In the genomic region with DNA sequence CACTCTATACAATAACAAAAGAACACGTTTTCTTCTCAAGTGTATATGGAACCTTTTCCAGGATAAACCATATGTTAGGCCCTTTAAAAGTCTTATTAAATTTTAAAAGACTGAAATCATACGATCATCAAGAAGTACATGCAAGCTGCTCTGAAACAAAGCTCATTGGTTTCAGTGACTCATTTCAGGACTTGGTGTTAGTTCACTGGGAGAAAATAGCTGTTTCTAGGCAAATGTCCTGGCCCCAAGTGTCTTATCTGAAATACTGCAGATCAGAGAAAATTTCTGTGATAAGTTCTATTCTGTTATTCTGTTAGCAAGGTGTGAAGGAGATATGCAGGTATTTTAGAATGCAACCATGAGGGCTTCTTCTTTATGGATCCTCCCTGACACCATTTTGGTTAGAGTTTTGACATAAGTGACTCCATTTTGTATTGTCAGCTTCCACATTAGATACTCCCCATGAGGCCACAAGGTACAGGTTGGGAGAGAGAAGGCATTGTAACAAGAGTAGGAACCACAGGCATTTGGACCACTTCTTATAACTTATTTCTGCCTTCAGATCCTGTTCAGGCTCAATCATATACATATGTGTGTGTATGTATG, we compare ENCODE assay signal across 20 cellular contexts. TPM values are rescaled to one million over a fixed set of nuclear protein-coding genes. Genes with fewer than 3 reads are reported as not detected.
DNase-seq lines count a peak whose midpoint lies in the region; ATAC-seq and TF ChIP-seq lines count a peak whose summit lies in the region.
"Had no signal": no experiment of that assay in that cellular context is flagged by ENCODE, and none has a peak within 500 bp of the region (broad histone marks: within the 10 kb centered on the region; RNA-seq: fewer than 3 reads in every experiment).

No MANE protein-coding gene starts in this region.

- peaks cover 35% of the 10 kb centered on the region for H3K4me1 ChIP-seq in KMS-11 (ENCODE audit: low read depth, poor library complexity, severe bottlenecking)
- H3K4me1 ChIP-seq in CD4-positive, alpha-beta memory T cell (ENCODE audit: insufficient read depth, low read length) = no peaks in the 10 kb centered on the region
- no peaks in the 10 kb centered on the region for H3K4me1 ChIP-seq in psoas muscle
- H3K4me1 ChIP-seq: A549, Peyer's patch had no signal

- H3K4me1 Mint-ChIP-seq in CD4-positive, alpha-beta memory T cell = no peaks in the 10 kb centered on the region

- H3K9ac ChIP-seq in KMS-11 = no peak overlapping the region; the same call in 1 of the 2 replicates

- intact Hi-C loops in CD4-positive, alpha-beta memory T cell (cut with micrococcal nuclease) = no loop called here
- intact Hi-C loops in Right ventricle myocardium inferior (cut with DNase I) = no loop called here
- intact Hi-C loops in psoas muscle (cut with DNase I) = no loop called here

- H3K27ac ChIP-seq in KMS-11 (peak overlapping the region; percentile 63), psoas muscle (no peak overlapping the region)
- H3K27ac ChIP-seq in CD4-positive, alpha-beta memory T cell (ENCODE audit: low read depth, low read length) = no peak overlapping the region
- H3K27ac ChIP-seq: A549, Peyer's patch, upper lobe of left lung had no signal

- no peaks in the 10 kb centered on the region for H3K36me3 ChIP-seq in KMS-11 (ENCODE audit: insufficient read depth)
- no peaks in the 10 kb centered on the region for H3K36me3 ChIP-seq in CD4-positive, alpha-beta memory T cell (ENCODE audit: insufficient read depth, low read length)
- no peaks in the 10 kb centered on the region for H3K36me3 ChIP-seq in psoas muscle (ENCODE audit: insufficient read depth in 1 of 2, low read depth in 1 of 2)
- H3K36me3 ChIP-seq: Peyer's patch, upper lobe of left lung had no signal

- peak; percentile 71 for ATAC-seq in HG02870 (IDR thresholded peaks at IDR 0.05; ENCODE audit: unreplicated experiment)
- no peak for ATAC-seq in HG03025 (IDR thresholded peaks at IDR 0.05; ENCODE audit: low FRiP score, unreplicated experiment)
- ATAC-seq in Right ventricle myocardium inferior = no peak
- no peak for ATAC-seq in psoas muscle
- ATAC-seq: A549; activated naive CD8-positive, alpha-beta T cell treated with anti-CD3 and anti-CD28 coated beads, Interleukin-2, amount 50 U/mL, for 24 hours had no signal

- H3K9me3 ChIP-seq in CD4-positive, alpha-beta memory T cell (ENCODE audit: control insufficient read depth in 1 of 2, low read length in 2 of 2) = no peaks in the 10 kb centered on the region
- peaks cover 16% of the 10 kb centered on the region for H3K9me3 ChIP-seq in psoas muscle
- H3K9me3 ChIP-seq: Peyer's patch, upper lobe of left lung had no signal

- TF ChIP-seq CTCF in GM10266 (IDR thresholded peaks at IDR 0.05; ENCODE audit: control insufficient read depth, insufficient read depth, low read depth, missing control alignments) (no peak), KMS-11 (conservative IDR thresholded peaks at IDR 0.05; ENCODE audit: low read depth, low read length) (no peak), psoas muscle (IDR thresholded peaks at IDR 0.05) (no peak)

- H2AFZ ChIP-seq in KMS-11 (ENCODE audit: low read depth) = no peak overlapping the region

- WGBS in psoas muscle, 3 donors = 84 to 87% (median 85%) methylated on average over 2 of the region's 2 CpGs

- peaks cover 8 to 44% (median 29%) of the 10 kb centered on the region in 8 donors for H3K9me3 Mint-ChIP-seq in CD4-positive, alpha-beta memory T cell

- H3K27me3 ChIP-seq in KMS-11 (ENCODE audit: insufficient read depth, low read depth) (no peaks in the 10 kb centered on the region), psoas muscle (ENCODE audit: insufficient read depth in 3 of 3, low read length in 2 of 3) (peaks cover 0 to 4% (median 0%) of the 10 kb centered on the region in 3 donors)
- no peaks in the 10 kb centered on the region for H3K27me3 ChIP-seq in CD4-positive, alpha-beta memory T cell (ENCODE audit: insufficient read depth, low read length)
- H3K27me3 ChIP-seq: Peyer's patch, upper lobe of left lung had no signal

- peaks cover 23 to 39% of the 10 kb centered on the region in 2 donors for H3K36me3 Mint-ChIP-seq in CD4-positive, alpha-beta memory T cell

- H3K79me2 ChIP-seq in KMS-11 (ENCODE audit: insufficient read depth, low read depth) = no peaks in the 10 kb centered on the region

- no peak overlapping the region for H3K27ac Mint-ChIP-seq in CD4-positive, alpha-beta memory T cell
- H3K27ac Mint-ChIP-seq: activated CD4-positive, alpha-beta memory T cell treated with anti-CD3 and anti-CD28 coated beads, Interleukin-2, amount 10 ng/mL, durations not matched to agents 7 days and 5 days; activated naive CD8-positive, alpha-beta T cell treated with anti-CD3 and anti-CD28 coated beads, Interleukin-2, amount 50 U/mL, for 24 hours; activated T-helper 1 cell treated with anti-CD3 and anti-CD28 coated beads, Interleukin-12 subunit alpha, Interleukin-12 subunit beta, Interleukin-2, Interleukin-4 antibody, amounts not matched to agents 30 ng/mL and 10 ng/mL and 1 ng/mL, durations not matched to agents 14 hours and 24 hours and 36 hours; CD4-positive, CD25-positive, alpha-beta regulatory T cell had no signal

- H3K4me3 Mint-ChIP-seq in CD4-positive, alpha-beta memory T cell = no peak overlapping the region
- H3K4me3 Mint-ChIP-seq: activated CD4-positive, alpha-beta memory T cell treated with anti-CD3 and anti-CD28 coated beads, Interleukin-2, amount 10 ng/mL, durations not matched to agents 7 days and 5 days; activated naive CD8-positive, alpha-beta T cell treated with anti-CD3 and anti-CD28 coated beads, Interleukin-2, amount 50 U/mL, for 24 hours; activated T-helper 1 cell treated with anti-CD3 and anti-CD28 coated beads, Interleukin-12 subunit alpha, Interleukin-12 subunit beta, Interleukin-2, Interleukin-4 antibody, amounts not matched to agents 30 ng/mL and 10 ng/mL and 1 ng/mL, durations not matched to agents 14 hours and 24 hours and 36 hours; CD4-positive, CD25-positive, alpha-beta regulatory T cell had no signal

- DNase-seq in GM10266 (ENCODE audit: extremely low spot score) (peak; percentile 63), GM19238 (ENCODE audit: insufficient read length, low spot score) (peak; percentile 9), Right ventricle myocardium inferior (ENCODE audit: missing footprints) (no peak), psoas muscle (no peak)
- no peak for DNase-seq in CD4-positive, alpha-beta memory T cell
- DNase-seq: activated CD4-positive, alpha-beta memory T cell treated with anti-CD3 and anti-CD28 coated beads, Interleukin-2, amount 10 ng/mL, durations not matched to agents 7 days and 5 days; activated naive CD8-positive, alpha-beta T cell treated with anti-CD3 and anti-CD28 coated beads, Interleukin-2, amount 50 U/mL, for 24 hours; HCEC 1CT; hippocampal formation; IMR-90; NCI-H2081 treated with DMSO at 0.1 percent for 48 hours; NCI-H69; Peyer's patch had no signal

- H4K20me1 ChIP-seq in KMS-11 (ENCODE audit: insufficient read depth) = no peaks in the 10 kb centered on the region

- H3K27me3 Mint-ChIP-seq in CD4-positive, alpha-beta memory T cell = no peaks in the 10 kb centered on the region
- H3K27me3 Mint-ChIP-seq: activated naive CD8-positive, alpha-beta T cell treated with anti-CD3 and anti-CD28 coated beads, Interleukin-2, amount 50 U/mL, for 24 hours had no signal

- H3K4me2 ChIP-seq in KMS-11 = peak overlapping the region; percentile 43
- H3K4me2 ChIP-seq: A549 had no signal

- POLR2A ChIA-PET in CD4-positive, alpha-beta memory T cell (lab: Charles Lee; ENCODE audit: partially characterized antibody) = no interaction called here

- H3K4me3 ChIP-seq in KMS-11 (IDR thresholded peaks at IDR 0.05; ENCODE audit: insufficient read depth, low read depth, low read length) = no peak overlapping the region
- H3K4me3 ChIP-seq in CD4-positive, alpha-beta memory T cell (ENCODE audit: low read length in 2 of 2) = no peak overlapping the region
- no peak overlapping the region for H3K4me3 ChIP-seq in psoas muscle
- H3K4me3 ChIP-seq: A549, Peyer's patch, upper lobe of left lung had no signal

- CTCF ChIA-PET in CD4-positive, alpha-beta memory T cell (lab: Charles Lee; ENCODE audit: partially characterized antibody) = no interaction called here

RNA-seq across cellular contexts. Expression of a gene that starts 7.5 kb away (rescaled TPM):
- total RNA-seq in CD4-positive, alpha-beta memory T cell = 10 to 100 TPM; 12.1 to 14.2 TPM
- 1 to 10 TPM in 1 of 2 donors, not detected in 1; 1.4 TPM for polyA plus RNA-seq in CD4-positive, alpha-beta memory T cell
- total RNA-seq in Right ventricle myocardium inferior = 1.7 TPM
- 1 to 10 TPM in 1 of 4 donors, under 1 TPM in 3; 0.60 to 1.6 (median 0.80) TPM for total RNA-seq in psoas muscle
- under 1 TPM; 0.55 to 0.79 (median 0.57) TPM for polyA plus RNA-seq in psoas muscle

Comparison
In these comparisons a context has a peak if more than half of its experiments do, and no peak if none do; other contexts are left out.
1. DNase-seq: peak in GM10266 (single experiment) and GM19238 (single experiment); none in CD4-positive, alpha-beta memory T cell (0 of 5), Right ventricle myocardium inferior (single experiment) and psoas muscle (0 of 2).